In the genomic region with DNA sequence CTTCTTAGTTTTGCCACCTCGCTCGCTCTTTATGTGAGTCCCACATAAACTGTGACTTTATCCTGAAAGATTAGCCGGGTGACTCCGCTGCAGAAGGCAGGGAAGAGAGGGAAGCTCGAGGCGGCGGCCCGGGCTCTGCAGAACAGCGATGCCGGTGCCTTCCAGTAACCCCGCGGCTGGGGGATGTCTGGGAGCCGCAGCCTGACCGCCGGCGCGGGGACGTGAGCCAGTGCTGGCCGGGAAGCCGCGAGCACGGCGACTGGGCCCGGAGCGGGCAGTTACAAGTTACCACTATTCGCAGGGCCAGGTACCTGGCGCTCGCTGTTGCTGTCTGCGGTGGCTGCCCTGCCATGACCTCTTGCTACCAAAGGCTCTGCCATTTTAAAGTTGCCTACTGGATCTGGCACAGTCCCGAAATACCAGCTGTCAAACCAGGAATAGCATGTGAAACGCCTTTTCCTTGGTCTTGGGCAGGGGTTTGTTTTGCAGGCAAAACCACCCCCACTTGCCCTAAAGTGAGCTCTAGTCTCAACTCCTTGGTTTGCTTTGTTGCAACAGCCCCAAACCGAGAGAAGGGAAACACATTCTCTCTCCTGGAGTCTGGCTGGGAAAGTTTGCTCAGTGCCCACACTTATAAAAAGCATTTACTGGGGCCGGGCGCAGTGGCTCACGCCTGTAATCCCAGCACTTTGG, we compare ENCODE assay signal across 8 cellular contexts.
DNase-seq lines count a peak whose midpoint lies in the region; ATAC-seq, FAIRE-seq and TF ChIP-seq lines count a peak whose summit lies in the region.

No MANE protein-coding gene starts in this region.

- ATAC-seq in naive thymus-derived CD4-positive, alpha-beta T cell: no peak
- no peak for ATAC-seq in GM19328 (IDR thresholded peaks at IDR 0.05; ENCODE audit: unreplicated experiment)

- DNase-seq in EL (peak; percentile 41), WERI-Rb-1 (peak; percentile 41), fibroblast of pulmonary artery (ENCODE audit: low read depth) (peak; percentile 72), NCI-H774 (lab: John Stamatoyannopoulos, UW) (no peak), NCI-H187 treated with DMSO at 0.1 percent for 48 hours (lab: John Stamatoyannopoulos, UW) (no peak), RCC 7860 (ENCODE audit: low spot score) (no peak)
- DNase-seq in naive thymus-derived CD4-positive, alpha-beta T cell: peak in 2 of 9 donors; percentile 9 to 14

- no peaks in the 10 kb centered on the region for H3K9me3 ChIP-seq in WERI-Rb-1 (ENCODE audit: severe bottlenecking)
- no peaks in the 10 kb centered on the region for H3K9me3 ChIP-seq in naive thymus-derived CD4-positive, alpha-beta T cell (ENCODE audit: control insufficient read depth in 2 of 3, low read length in 3 of 3)

- CTCF ChIA-PET in naive thymus-derived CD4-positive, alpha-beta T cell (lab: Charles Lee): interaction anchor here (0.8 to 4.1 kb wide), 3 partner anchors 142 to 764 kb away, joined by 3 to 40 read pairs (median 8); a partner anchor contains a TSS

- no peak overlapping the region for H3K27ac ChIP-seq in WERI-Rb-1
- peak overlapping the region; percentile 88 for H3K27ac ChIP-seq in naive thymus-derived CD4-positive, alpha-beta T cell (ENCODE audit: low read depth, low read length)

- H3K4me1 Mint-ChIP-seq in naive thymus-derived CD4-positive, alpha-beta T cell: peaks cover 34 to 64% (median 58%) of the 10 kb centered on the region in 7 donors

- peak overlapping the region; percentile 86 to 100 (median 96) for H3K4me3 Mint-ChIP-seq in naive thymus-derived CD4-positive, alpha-beta T cell

- peaks cover 0 to 2% (median 0%) of the 10 kb centered on the region in 11 donors for H3K9me3 Mint-ChIP-seq in naive thymus-derived CD4-positive, alpha-beta T cell

- H3K36me3 Mint-ChIP-seq in naive thymus-derived CD4-positive, alpha-beta T cell: peaks cover 0 to 25% (median 17%) of the 10 kb centered on the region in 5 donors

- POLR2A ChIA-PET in naive thymus-derived CD4-positive, alpha-beta T cell (lab: Charles Lee): interaction anchor here (0.6 to 3.4 kb wide), 5 partner anchors 16 to 1252 kb away, joined by 3 to 15 read pairs (median 4); no protein-coding TSS in a partner anchor

- peak overlapping the region; percentile 90 to 98 (median 95) for H3K27ac Mint-ChIP-seq in naive thymus-derived CD4-positive, alpha-beta T cell

- H3K36me3 ChIP-seq in WERI-Rb-1: peaks cover 2% of the 10 kb centered on the region; the same call in 1 of the 2 replicates
- peaks cover 9 to 18% (median 17%) of the 10 kb centered on the region in 3 experiments for H3K36me3 ChIP-seq in naive thymus-derived CD4-positive, alpha-beta T cell (ENCODE audit: control insufficient read depth in 2 of 3, insufficient read depth in 3 of 3, low read length in 3 of 3)

- H3K4me1 ChIP-seq in naive thymus-derived CD4-positive, alpha-beta T cell (ENCODE audit: control insufficient read depth in 2 of 2, insufficient read depth in 2 of 2, low read length in 2 of 2): peaks cover 11 to 36% of the 10 kb centered on the region in 2 donors

- TF ChIP-seq CTCF in WERI-Rb-1 (IDR thresholded peaks at IDR 0.05; ENCODE audit: low read depth, low read length): no peak
- TF ChIP-seq CTCF in fibroblast of pulmonary artery (IDR thresholded peaks at IDR 0.05; ENCODE audit: low read length, missing control alignments): no peak

- H3K27me3 ChIP-seq in WERI-Rb-1 (ENCODE audit: insufficient read depth, low read depth, severe bottlenecking): peaks cover 4% of the 10 kb centered on the region
- no peaks in the 10 kb centered on the region for H3K27me3 ChIP-seq in naive thymus-derived CD4-positive, alpha-beta T cell (ENCODE audit: control insufficient read depth in 2 of 2, insufficient read depth in 2 of 2, low read length in 2 of 2)

- H3K4me3 ChIP-seq in WERI-Rb-1 (ENCODE audit: low read depth, low read length): peak overlapping the region; percentile 86
- H3K4me3 ChIP-seq in fibroblast of pulmonary artery (replicated peaks; ENCODE audit: low read depth, low read length): peak overlapping the region; percentile 90
- peak overlapping the region; percentile 71 for H3K4me3 ChIP-seq in naive thymus-derived CD4-positive, alpha-beta T cell (ENCODE audit: low read length)

- intact Hi-C loops in naive thymus-derived CD4-positive, alpha-beta T cell (cut with micrococcal nuclease): loop anchor here in 1 of 2 donors (5.0 kb wide), 4 partner anchors 276 to 1706 kb away; a partner anchor contains a TSS

- no peaks in the 10 kb centered on the region for H3K27me3 Mint-ChIP-seq in naive thymus-derived CD4-positive, alpha-beta T cell

- FAIRE-seq in RCC 7860 (lab: Jason Lieb, UNC): no peak

Comparison
In these comparisons a context has a peak if more than half of its experiments do, and no peak if none do; other contexts are left out.
1. DNase-seq: peak in EL (single experiment), WERI-Rb-1 (single experiment) and fibroblast of pulmonary artery (single experiment); none in NCI-H774 (single experiment), NCI-H187 treated with DMSO at 0.1 percent for 48 hours (single experiment) and RCC 7860 (single experiment).
2. Peak in every context shown above with its lines, with median percentiles within 50 percentile points of each other: H3K4me3 ChIP-seq.